ENCODE assay signal across 1 cellular context in genomic region chr11:66299189-66299588, GRCh38.
TF ChIP-seq lines count a peak whose summit lies in the region.

No MANE protein-coding gene starts in this region.

TF ChIP-seq in HepG2, 621 proteins besides CTCF, POLR2A, EP300 and RAD21:
- TF ChIP-seq ZNF792 (CRISPR knock-in tag; IDR thresholded peaks at IDR 0.05) (no peak), ZNF124 (CRISPR knock-in tag; IDR thresholded peaks at IDR 0.05) (no peak), SP5 (CRISPR knock-in tag; IDR thresholded peaks at IDR 0.05; ENCODE audit: borderline replicate concordance, low read depth) (no peak), NCOA2 (CRISPR knock-in tag; IDR thresholded peaks at IDR 0.05) (no peak), ELF3 (CRISPR knock-in tag; IDR thresholded peaks at IDR 0.05) (no peak), ZNF749 (CRISPR knock-in tag; IDR thresholded peaks at IDR 0.05; ENCODE audit: borderline replicate concordance) (no peak), ZNF33A (CRISPR knock-in tag; IDR thresholded peaks at IDR 0.05; ENCODE audit: borderline replicate concordance) (no peak), FOXM1 (CRISPR knock-in tag; IDR thresholded peaks at IDR 0.05) (no peak), ZFP41 (CRISPR knock-in tag; IDR thresholded peaks at IDR 0.05; ENCODE audit: borderline replicate concordance) (no peak), ZFP90 (CRISPR knock-in tag; IDR thresholded peaks at IDR 0.05; ENCODE audit: borderline replicate concordance) (no peak), FLYWCH1 (CRISPR knock-in tag; IDR thresholded peaks at IDR 0.05) (no peak), FOXP1 (IDR thresholded peaks at IDR 0.05) (no peak), FOXP1 (CRISPR knock-in tag; IDR thresholded peaks at IDR 0.05) (no peak), ATF4 (CRISPR knock-in tag; IDR thresholded peaks at IDR 0.05) (no peak), ZNF30 (CRISPR knock-in tag; IDR thresholded peaks at IDR 0.05) (no peak), ZNF775 (CRISPR knock-in tag; IDR thresholded peaks at IDR 0.05; ENCODE audit: borderline replicate concordance) (no peak), CCAR2 (optimal IDR thresholded peaks at IDR 0.05; ENCODE audit: low read depth, low read length) (no peak), SYNCRIP (IDR thresholded peaks at IDR 0.05; ENCODE audit: insufficient read depth, low read depth, low read length) (no peak), RCOR2 (CRISPR knock-in tag; IDR thresholded peaks at IDR 0.05) (no peak)
- TF ChIP-seq, protein P1, sequence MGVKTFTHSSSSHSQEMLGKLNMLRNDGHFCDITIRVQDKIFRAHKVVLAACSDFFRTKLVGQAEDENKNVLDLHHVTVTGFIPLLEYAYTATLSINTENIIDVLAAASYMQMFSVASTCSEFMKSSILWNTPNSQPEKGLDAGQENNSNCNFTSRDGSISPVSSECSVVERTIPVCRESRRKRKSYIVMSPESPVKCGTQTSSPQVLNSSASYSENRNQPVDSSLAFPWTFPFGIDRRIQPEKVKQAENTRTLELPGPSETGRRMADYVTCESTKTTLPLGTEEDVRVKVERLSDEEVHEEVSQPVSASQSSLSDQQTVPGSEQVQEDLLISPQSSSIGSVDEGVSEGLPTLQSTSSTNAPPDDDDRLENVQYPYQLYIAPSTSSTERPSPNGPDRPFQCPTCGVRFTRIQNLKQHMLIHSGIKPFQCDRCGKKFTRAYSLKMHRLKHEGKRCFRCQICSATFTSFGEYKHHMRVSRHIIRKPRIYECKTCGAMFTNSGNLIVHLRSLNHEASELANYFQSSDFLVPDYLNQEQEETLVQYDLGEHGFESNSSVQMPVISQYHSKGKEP (CRISPR knock-in tag; IDR thresholded peaks at IDR 0.05) = no peak
